ENCODE assay signal across 8 cellular contexts in genomic region chr17:41667280-41668008, GRCh38. TPM values are rescaled to one million over a fixed set of nuclear protein-coding genes. Genes with fewer than 3 reads are reported as not detected.
DNase-seq lines count a peak whose midpoint lies in the region; ATAC-seq and TF ChIP-seq lines count a peak whose summit lies in the region.

No MANE protein-coding gene starts in this region.

- H3K4me3 ChIP-seq in HEK293 (ENCODE audit: low read depth, low read length) (no peak overlapping the region), lower lobe of right lung (peak overlapping the region; percentile 52), adrenal gland (no peak overlapping the region)

- peaks cover 63% of the 10 kb centered on the region for H3K4me1 Mint-ChIP-seq in activated T-helper 1 cell treated with anti-CD3 and anti-CD28 coated beads, Interleukin-12 subunit alpha, Interleukin-12 subunit beta, Interleukin-2, Interleukin-4 antibody, amounts not matched to agents 30 ng/mL and 10 ng/mL and 1 ng/mL, durations not matched to agents 14 hours and 24 hours and 36 hours (ENCODE audit: low read depth)

- peaks cover 7% of the 10 kb centered on the region for H3K27me3 Mint-ChIP-seq in activated T-helper 1 cell treated with anti-CD3 and anti-CD28 coated beads, Interleukin-12 subunit alpha, Interleukin-12 subunit beta, Interleukin-2, Interleukin-4 antibody, amounts not matched to agents 30 ng/mL and 10 ng/mL and 1 ng/mL, durations not matched to agents 14 hours and 24 hours and 36 hours (ENCODE audit: insufficient read depth)

- H3K36me3 Mint-ChIP-seq in activated T-helper 1 cell treated with anti-CD3 and anti-CD28 coated beads, Interleukin-12 subunit alpha, Interleukin-12 subunit beta, Interleukin-2, Interleukin-4 antibody, amounts not matched to agents 30 ng/mL and 10 ng/mL and 1 ng/mL, durations not matched to agents 14 hours and 24 hours and 36 hours (ENCODE audit: low read depth) = peaks cover 2% of the 10 kb centered on the region

- H3K4me1 ChIP-seq in HEK293 (ENCODE audit: control insufficient read depth, insufficient read depth, low read length) (peaks cover 3% of the 10 kb centered on the region), lower lobe of right lung (peaks cover 24% of the 10 kb centered on the region), adrenal gland (replicated peaks in 1 of 2) (peaks cover 13 to 18% of the 10 kb centered on the region in 2 donors)

- no peak overlapping the region for H3K27ac ChIP-seq in HEK293 (ENCODE audit: extremely low read depth, low read depth, low read length)
- H3K27ac ChIP-seq in lower lobe of right lung = peak overlapping the region; percentile 81
- peak overlapping the region in 2 of 5 donors; percentile 86 to 89 for H3K27ac ChIP-seq in adrenal gland

- 33 to 58% (median 47%) methylated on average over 19 to 23 of the region's 23 CpGs for WGBS in adrenal gland, 4 donors

- POLR2A ChIA-PET in HEK293 (lab: Yijun Ruan, JAX) = interaction anchor here (4.0 kb wide), 1 partner anchor 21 kb away, joined by 53 read pairs; the partner anchor contains the start of gene EIF1

- DNase-seq in AML-193 (lab: John Stamatoyannopoulos, UW) (peak; percentile 56 to 67), lower lobe of right lung (peak; percentile 49), adrenal gland (no peak), LoVo (ENCODE audit: low spot score) (no peak), GM03348 (ENCODE audit: low spot score) (no peak)
- DNase-seq in activated T-helper 1 cell treated with anti-CD3 and anti-CD28 coated beads, Interleukin-12 subunit alpha, Interleukin-12 subunit beta, Interleukin-2, Interleukin-4 antibody, amounts not matched to agents 30 ng/mL and 10 ng/mL and 1 ng/mL, durations not matched to agents 14 hours and 24 hours and 36 hours (ENCODE audit: low spot score) = no peak

- no peaks in the 10 kb centered on the region for H3K36me3 ChIP-seq in HEK293 (ENCODE audit: control insufficient read depth in 2 of 2, insufficient read depth in 1 of 2, low read length in 2 of 2)
- H3K36me3 ChIP-seq in lower lobe of right lung = no peaks in the 10 kb centered on the region
- no peaks in the 10 kb centered on the region for H3K36me3 ChIP-seq in adrenal gland (replicated peaks in 1 of 2)

- intact Hi-C loops in activated T-helper 1 cell treated with anti-CD3 and anti-CD28 coated beads, Interleukin-12 subunit alpha, Interleukin-12 subunit beta, Interleukin-2, Interleukin-4 antibody, amounts not matched to agents 30 ng/mL and 10 ng/mL and 1 ng/mL, durations not matched to agents 14 hours and 24 hours and 36 hours (cut with micrococcal nuclease) = loop anchor here (1.0 to 10.0 kb wide), 8 partner anchors 118 to 1343 kb away; no protein-coding TSS in a partner anchor
- intact Hi-C loops in lower lobe of right lung (cut with DNase I) = no loop called here
- intact Hi-C loops in adrenal gland (cut with DNase I) = loop anchor here in 1 of 2 donors (5.0 kb wide), 1 partner anchor 865 kb away; no protein-coding TSS in a partner anchor

- ATAC-seq in lower lobe of right lung (no peak), GM18519 (IDR thresholded peaks at IDR 0.05; ENCODE audit: low FRiP score, unreplicated experiment) (no peak)

- CTCF ChIA-PET in HEK293 (lab: Yijun Ruan, JAX) = interaction anchor here (0.5 to 12.6 kb wide), 42 partner anchors 12 to 1172 kb away, joined by 3 to 567 read pairs (median 4); partner anchors contain the start of genes EIF1, HAP1 and KRT34

- peak overlapping the region; percentile 81 for H3K4me3 Mint-ChIP-seq in activated T-helper 1 cell treated with anti-CD3 and anti-CD28 coated beads, Interleukin-12 subunit alpha, Interleukin-12 subunit beta, Interleukin-2, Interleukin-4 antibody, amounts not matched to agents 30 ng/mL and 10 ng/mL and 1 ng/mL, durations not matched to agents 14 hours and 24 hours and 36 hours

- H3K27ac Mint-ChIP-seq in activated T-helper 1 cell treated with anti-CD3 and anti-CD28 coated beads, Interleukin-12 subunit alpha, Interleukin-12 subunit beta, Interleukin-2, Interleukin-4 antibody, amounts not matched to agents 30 ng/mL and 10 ng/mL and 1 ng/mL, durations not matched to agents 14 hours and 24 hours and 36 hours = peak overlapping the region; percentile 98

- no peaks in the 10 kb centered on the region for H3K9me3 ChIP-seq in HEK293 (ENCODE audit: control insufficient read depth, insufficient read depth, low read depth, low read length)
- H3K9me3 ChIP-seq in lower lobe of right lung = no peaks in the 10 kb centered on the region
- no peaks in the 10 kb centered on the region for H3K9me3 ChIP-seq in adrenal gland (replicated peaks in 1 of 3)

- H3K9me3 Mint-ChIP-seq in activated T-helper 1 cell treated with anti-CD3 and anti-CD28 coated beads, Interleukin-12 subunit alpha, Interleukin-12 subunit beta, Interleukin-2, Interleukin-4 antibody, amounts not matched to agents 30 ng/mL and 10 ng/mL and 1 ng/mL, durations not matched to agents 14 hours and 24 hours and 36 hours = no peaks in the 10 kb centered on the region

- no peak for TF ChIP-seq POLR2A in adrenal gland (IDR thresholded peaks at IDR 0.05)

- H3K27me3 ChIP-seq in lower lobe of right lung (ENCODE audit: low read depth) = no peaks in the 10 kb centered on the region
- no peaks in the 10 kb centered on the region for H3K27me3 ChIP-seq in adrenal gland

- TF ChIP-seq CTCF in HEK293 (tag by site-specific recombination; IDR thresholded peaks at IDR 0.05) (no peak; the same call in 1 of the 2 replicates), lower lobe of right lung (IDR thresholded peaks at IDR 0.05) (no peak), adrenal gland (IDR thresholded peaks at IDR 0.05) (no peak)

TF ChIP-seq in HEK293, 187 proteins besides CTCF, POLR2A, EP300 and RAD21:
- no peak for TF ChIP-seq ZNF768 (tag by site-specific recombination; IDR thresholded peaks at IDR 0.05)
- no peak for TF ChIP-seq MYNN (tag by site-specific recombination; IDR thresholded peaks at IDR 0.05; ENCODE audit: borderline replicate concordance)
- TF ChIP-seq PRDM10 (tag by site-specific recombination; IDR thresholded peaks at IDR 0.05) = peak; percentile 22; the same call in 1 of the 2 replicates
- no peak for TF ChIP-seq ZBTB21 (tag by site-specific recombination; IDR thresholded peaks at IDR 0.05)
- TF ChIP-seq GFI1B (tag by site-specific recombination; IDR thresholded peaks at IDR 0.05) = no peak
- peak; percentile 69 for TF ChIP-seq ZNF623 (tag by site-specific recombination; IDR thresholded peaks at IDR 0.05)

RNA-seq across cellular contexts. Expression of gene EIF1, which starts 21.2 kb away (rescaled TPM):
- total RNA-seq in activated T-helper 1 cell treated with anti-CD3 and anti-CD28 coated beads, Interleukin-12 subunit alpha, Interleukin-12 subunit beta, Interleukin-2, Interleukin-4 antibody, amounts not matched to agents 30 ng/mL and 10 ng/mL and 1 ng/mL, durations not matched to agents 14 hours and 24 hours and 36 hours = 876 and 893 TPM in 2 replicates
- total RNA-seq in lower lobe of right lung (943 TPM), adrenal gland (1,000 to 10,000 TPM in 1 of 8 donors, 100 to 1,000 TPM in 7; 105 to 1,189 (median 484) TPM)
- polyA plus RNA-seq in adrenal gland = 1,000 to 10,000 TPM in 1 of 3 donors, 100 to 1,000 TPM in 2; 269 to 1,002 (median 614) TPM

RNA-seq across cellular contexts. Expression of gene KRT17, which starts 43.1 kb away (rescaled TPM):
- 0.24 TPM in 1 of 2 replicates, not detected in the other for total RNA-seq in activated T-helper 1 cell treated with anti-CD3 and anti-CD28 coated beads, Interleukin-12 subunit alpha, Interleukin-12 subunit beta, Interleukin-2, Interleukin-4 antibody, amounts not matched to agents 30 ng/mL and 10 ng/mL and 1 ng/mL, durations not matched to agents 14 hours and 24 hours and 36 hours
- 2.6 TPM for total RNA-seq in lower lobe of right lung
- under 1 TPM in 2 of 8 donors, not detected in 6; 0.55 TPM for total RNA-seq in adrenal gland
- 1 to 10 TPM in 1 of 3 donors, under 1 TPM in 1, not detected in 1; 0.97 to 1.3 TPM for polyA plus RNA-seq in adrenal gland

RNA-seq across cellular contexts. Expression of gene GAST, which starts 44.7 kb away (rescaled TPM):
- total RNA-seq in activated T-helper 1 cell treated with anti-CD3 and anti-CD28 coated beads, Interleukin-12 subunit alpha, Interleukin-12 subunit beta, Interleukin-2, Interleukin-4 antibody, amounts not matched to agents 30 ng/mL and 10 ng/mL and 1 ng/mL, durations not matched to agents 14 hours and 24 hours and 36 hours = not detected in 2 replicates
- total RNA-seq in lower lobe of right lung = not detected
- total RNA-seq in adrenal gland = not detected
- polyA plus RNA-seq in adrenal gland = not detected

RNA-seq across cellular contexts. Expression of gene KRT16, which starts 54.9 kb away (rescaled TPM):
- not detected in 2 replicates for total RNA-seq in activated T-helper 1 cell treated with anti-CD3 and anti-CD28 coated beads, Interleukin-12 subunit alpha, Interleukin-12 subunit beta, Interleukin-2, Interleukin-4 antibody, amounts not matched to agents 30 ng/mL and 10 ng/mL and 1 ng/mL, durations not matched to agents 14 hours and 24 hours and 36 hours
- not detected for total RNA-seq in lower lobe of right lung
- 1 to 10 TPM in 2 of 8 donors, under 1 TPM in 5, not detected in 1; 0.18 to 3.0 (median 0.53) TPM for total RNA-seq in adrenal gland
- 1 to 10 TPM in 2 of 3 donors, not detected in 1; 2.6 to 4.5 TPM for polyA plus RNA-seq in adrenal gland

Comparison
In these comparisons a context has a peak if more than half of its experiments do, and no peak if none do; other contexts are left out.
1. DNase-seq: peak in AML-193 (2 of 2) and lower lobe of right lung (single experiment); none in activated T-helper 1 cell treated with anti-CD3 and anti-CD28 coated beads, Interleukin-12 subunit alpha, Interleukin-12 subunit beta, Interleukin-2, Interleukin-4 antibody, amounts not matched to agents 30 ng/mL and 10 ng/mL and 1 ng/mL, durations not matched to agents 14 hours and 24 hours and 36 hours (single experiment), adrenal gland (0 of 7), LoVo (single experiment) and GM03348 (single experiment).